Comparison of ENCODE assay signal across 1 cellular context in genomic region chr15:58110999-58111717, GRCh38.
TF ChIP-seq lines count a peak whose summit lies in the region.

No MANE protein-coding gene starts in this region.

TF ChIP-seq in K562, 482 proteins besides CTCF, POLR2A, EP300 and RAD21 (continued from another document and continues in another):
- TF ChIP-seq AFF4 (CRISPR knock-in tag; IDR thresholded peaks at IDR 0.05) (no peak; the same call in 1 of the 2 replicates), SOX6 (IDR thresholded peaks at IDR 0.05) (peak; percentile 97), MBD2 (IDR thresholded peaks at IDR 0.05; ENCODE audit: borderline replicate concordance, low read depth) (peak; percentile 75), IRF9 (tag; IDR thresholded peaks at IDR 0.05) (peak; percentile 71; the same call in 1 of the 2 replicates), ESRRA (IDR thresholded peaks at IDR 0.05; ENCODE audit: borderline replicate concordance, low read depth) (no peak), RBM14 (IDR thresholded peaks at IDR 0.05; ENCODE audit: borderline replicate concordance, insufficient read depth, low read depth, low read length) (no peak), ZNF253 (CRISPR knock-in tag; conservative IDR thresholded peaks at IDR 0.05) (no peak), CBFA2T3 (IDR thresholded peaks at IDR 0.05) (peak; percentile 99), RFX1 (IDR thresholded peaks at IDR 0.05) (0 out of 2 replicates have a peak, but pooled peaks have one; percentile 2), TSHZ1 (CRISPR knock-in tag; IDR thresholded peaks at IDR 0.05) (no peak), RNF219 (CRISPR knock-in tag; IDR thresholded peaks at IDR 0.05) (no peak), RBM22 (IDR thresholded peaks at IDR 0.05; ENCODE audit: low read depth, low read length, poor library complexity, severe bottlenecking) (no peak), MXI1 (IDR thresholded peaks at IDR 0.05; ENCODE audit: low read depth, low read length) (no peak), ARHGAP35 (IDR thresholded peaks at IDR 0.05; ENCODE audit: partially characterized antibody) (no peak), PRPF4 (IDR thresholded peaks at IDR 0.05; ENCODE audit: insufficient read depth, low read depth, low read length, poor library complexity, severe bottlenecking) (no peak), ZNF449 (CRISPR knock-in tag; IDR thresholded peaks at IDR 0.05) (no peak), DEAF1 (CRISPR knock-in tag; IDR thresholded peaks at IDR 0.05) (no peak), RFX5 (IDR thresholded peaks at IDR 0.05; ENCODE audit: low read depth, low read length) (no peak), ZNF57 (CRISPR knock-in tag; IDR thresholded peaks at IDR 0.05) (no peak), GABPB1 (CRISPR knock-in tag; IDR thresholded peaks at IDR 0.05) (no peak), SAFB2 (IDR thresholded peaks at IDR 0.05; ENCODE audit: borderline replicate concordance, low read depth, low read length, severe bottlenecking) (no peak), CHD4 (IDR thresholded peaks at IDR 0.05; ENCODE audit: insufficient read depth, insufficient replicate concordance, low read depth, low read length, poor library complexity, severe bottlenecking) (no peak), ZNF592 (IDR thresholded peaks at IDR 0.05) (no peak; the same call in 1 of the 2 replicates), ZNF165 (CRISPR knock-in tag; IDR thresholded peaks at IDR 0.05; ENCODE audit: borderline replicate concordance) (no peak), HDAC8 (tag; IDR thresholded peaks at IDR 0.05) (no peak), TCF7 (IDR thresholded peaks at IDR 0.05; ENCODE audit: borderline replicate concordance) (peak; percentile 46; the same call in 1 of the 2 replicates), ZFPM2 (CRISPR knock-in tag; IDR thresholded peaks at IDR 0.05) (no peak), ZNF280A (IDR thresholded peaks at IDR 0.05; ENCODE audit: low read depth, partially characterized antibody) (no peak), ZNF354B (CRISPR knock-in tag; IDR thresholded peaks at IDR 0.05) (no peak), HOMEZ (CRISPR knock-in tag; IDR thresholded peaks at IDR 0.05) (no peak), GTF2E2 (tag; IDR thresholded peaks at IDR 0.05) (no peak; the same call in 1 of the 2 replicates), ZBTB34 (CRISPR knock-in tag; IDR thresholded peaks at IDR 0.05) (no peak), RB1 (IDR thresholded peaks at IDR 0.05; ENCODE audit: low read depth) (no peak), BRCA1 (IDR thresholded peaks at IDR 0.05) (no peak), BRCA1 (CRISPR knock-in tag; IDR thresholded peaks at IDR 0.05) (no peak)
